Comparison of ENCODE assay signal across 7 cellular contexts in genomic region chr1:84507887-84508286, GRCh38. TPM values are rescaled to one million over a fixed set of nuclear protein-coding genes. Genes with fewer than 3 reads are reported as not detected.
DNase-seq lines count a peak whose midpoint lies in the region; ATAC-seq, FAIRE-seq and TF ChIP-seq lines count a peak whose summit lies in the region.
"Not testable (repeated sequence)": the region's sequence is repeated elsewhere in the genome, so short reads cannot be mapped to it uniquely, and the experiment has no call there.

No MANE protein-coding gene starts in this region.

- H3K36me3 Mint-ChIP-seq in GM23338 (ENCODE audit: low read depth), result not testable (repeated sequence)
- peaks cover 53% of the 10 kb centered on the region for H3K36me3 Mint-ChIP-seq in activated CD4-positive, alpha-beta memory T cell treated with anti-CD3 and anti-CD28 coated beads, Interleukin-2, amount 10 ng/mL, durations not matched to agents 7 days and 5 days (ENCODE audit: low read depth)

- H3K79me2 ChIP-seq in GM23338 (replicated peaks; ENCODE audit: insufficient read depth) (peaks cover 26% of the 10 kb centered on the region), Loucy (ENCODE audit: insufficient read depth, low read length) (peaks cover 34% of the 10 kb centered on the region), PC-3 (ENCODE audit: low read length) (peaks cover 38% of the 10 kb centered on the region), K562 (ENCODE audit: control insufficient read depth, insufficient read depth, low read length) (peaks cover 52% of the 10 kb centered on the region), HepG2 (ENCODE audit: insufficient read depth, low read length) (peaks cover 31% of the 10 kb centered on the region)

- in situ Hi-C loops in K562 (cut with MboI), result not testable (repeated sequence)
- in situ Hi-C loops in HepG2 (cut with HindIII; ENCODE audit: extremely low pct_ligation_motif_present, low pct_unique_long_range_greater_than_20kb), result loop anchor here (5.0 kb wide), 1 partner anchor 64 kb away; the partner anchor contains the start of gene CTBS

- 31% methylated on average over 14 of the region's 14 CpGs for WGBS in K562 (ENCODE audit: insufficient coverage, low coverage, missing lambda C conversion rate)
- WGBS in HepG2 (ENCODE audit: low lambda C conversion rate), result 90% methylated on average over 14 of the region's 14 CpGs

- peaks cover 21% of the 10 kb centered on the region for H3K4me1 Mint-ChIP-seq in GM23338
- H3K4me1 Mint-ChIP-seq in activated CD4-positive, alpha-beta memory T cell treated with anti-CD3 and anti-CD28 coated beads, Interleukin-2, amount 10 ng/mL, durations not matched to agents 7 days and 5 days, result peaks cover 29% of the 10 kb centered on the region

- H3F3A ChIP-seq in GM23338 (replicated peaks; ENCODE audit: low read depth); Loucy (ENCODE audit: low read depth); PC-3 (ENCODE audit: low read length, unreplicated experiment): not testable (repeated sequence)

- H3K9me1 ChIP-seq in K562 (ENCODE audit: control insufficient read depth, insufficient read depth, low read length), result not testable (repeated sequence)

- TF ChIP-seq CTCF in GM23338 (conservative IDR thresholded peaks at IDR 0.05; ENCODE audit: low read depth in 2 of 2); Loucy (conservative IDR thresholded peaks at IDR 0.05; ENCODE audit: low read length); PC-3 (conservative IDR thresholded peaks at IDR 0.05; ENCODE audit: low read depth, low read length); K562 (IDR thresholded peaks at IDR 0.05 in 2 of 3, conservative IDR thresholded peaks at IDR 0.05 in 1 of 3; ENCODE audit: insufficient read depth in 2 of 3, low read depth in 1 of 3, low read length in 3 of 3); HepG2 (CRISPR knock-in tag; IDR thresholded peaks at IDR 0.05): not testable (repeated sequence)

- TF ChIP-seq POLR2A in K562 (conservative IDR thresholded peaks at IDR 0.05); HepG2 (IDR thresholded peaks at IDR 0.05; ENCODE audit: insufficient read depth in 1 of 2, low read depth in 2 of 2, low read length in 2 of 2): not testable (repeated sequence)

- BruUV-seq in PC-3 (replicated peaks; lab: Mats Ljungman, UMichigan); K562 (replicated peaks; lab: Mats Ljungman, UMichigan); HepG2 (replicated peaks; lab: Mats Ljungman, UMichigan): not testable (repeated sequence)

- CTCF ChIA-PET in PC-3 (lab: Charles Lee); activated CD4-positive, alpha-beta memory T cell treated with anti-CD3 and anti-CD28 coated beads, Interleukin-2, amount 10 ng/mL, durations not matched to agents 7 days and 5 days (lab: Charles Lee); K562 (lab: Yijun Ruan, JAX; ENCODE audit: low intra/inter-chr PET ratio); HepG2 (lab: Yijun Ruan, JAX; ENCODE audit: low intra/inter-chr PET ratio, low total read pairs): not testable (repeated sequence)

- peak overlapping the region; percentile 90; the same call in 1 of the 2 replicates for H3K27ac ChIP-seq in BLaER1
- not testable (repeated sequence) for H3K27ac ChIP-seq in GM23338 (ENCODE audit: low read depth); PC-3 (ENCODE audit: low read length); HepG2 (ENCODE audit: extremely low read length, insufficient read depth, low read length)
- peak overlapping the region; percentile 97 for H3K27ac ChIP-seq in K562 (ENCODE audit: extremely low read depth, low read depth, low read length)

- H3K9ac ChIP-seq in BLaER1 (peak overlapping the region; percentile 93; the same call in 1 of the 2 replicates), Loucy (ENCODE audit: low read depth, low read length, poor library complexity, severe bottlenecking) (peak overlapping the region; percentile 94), K562 (ENCODE audit: insufficient read depth in 1 of 2, low read depth in 2 of 2, low read length in 2 of 2) (peak overlapping the region; percentile 74 to 98; a peak in 3 of 4 replicates)
- H3K9ac ChIP-seq in PC-3 (ENCODE audit: low read length); HepG2 (ENCODE audit: insufficient read depth, low read depth, low read length): not testable (repeated sequence)

- not testable (repeated sequence) for H3K36me3 ChIP-seq in BLaER1; GM23338 (ENCODE audit: insufficient read depth); Loucy (ENCODE audit: insufficient read depth, low read length); PC-3 (ENCODE audit: low read depth, low read length); HepG2 (replicated peaks in 1 of 2; ENCODE audit: control insufficient read depth in 1 of 2, insufficient read depth in 2 of 2, low read length in 2 of 2)
- peaks cover 23% of the 10 kb centered on the region for H3K36me3 ChIP-seq in K562 (ENCODE audit: control insufficient read depth, insufficient read depth, low read length)

- H4K20me1 ChIP-seq in BLaER1 (peaks cover 26% of the 10 kb centered on the region), GM23338 (replicated peaks; ENCODE audit: insufficient read depth) (peaks cover 10% of the 10 kb centered on the region; the same call in 1 of the 2 replicates), Loucy (ENCODE audit: insufficient read depth, low read length, poor library complexity, severe bottlenecking) (peaks cover 33% of the 10 kb centered on the region), PC-3 (ENCODE audit: low read length) (peaks cover 25% of the 10 kb centered on the region), K562 (replicated peaks; ENCODE audit: control insufficient read depth, insufficient read depth, low read length) (peaks cover 18% of the 10 kb centered on the region), HepG2 (ENCODE audit: insufficient read depth, low read length) (peaks cover 22% of the 10 kb centered on the region)

- not testable (repeated sequence) for DNase-seq in GM23338 (ENCODE audit: low spot score); PC-3; activated CD4-positive, alpha-beta memory T cell treated with anti-CD3 and anti-CD28 coated beads, Interleukin-2, amount 10 ng/mL, durations not matched to agents 7 days and 5 days; HepG2 (ENCODE audit: low spot score)
- DNase-seq in K562 (ENCODE audit: extremely low read depth in 1 of 4, low spot score in 3 of 4), result peak in 1 of 4 experiments; percentile 29

- H3K9me3 ChIP-seq in BLaER1, result peaks cover 11% of the 10 kb centered on the region; the same call in 1 of the 2 replicates
- H3K9me3 ChIP-seq in Loucy (ENCODE audit: insufficient read depth, low read depth, low read length); PC-3 (ENCODE audit: low read length); K562 (replicated peaks; ENCODE audit: control insufficient read depth, insufficient read depth, low read depth, low read length); HepG2 (ENCODE audit: low read length): not testable (repeated sequence)

- H3K4me3 Mint-ChIP-seq in GM23338, result not testable (repeated sequence)
- H3K4me3 Mint-ChIP-seq in activated CD4-positive, alpha-beta memory T cell treated with anti-CD3 and anti-CD28 coated beads, Interleukin-2, amount 10 ng/mL, durations not matched to agents 7 days and 5 days, result peak overlapping the region; percentile 95

- intact Hi-C loops in PC-3 (cut with micrococcal nuclease) (loop anchor here (2.0 to 10.0 kb wide), 4 partner anchors 66 to 427 kb away; no protein-coding TSS in a partner anchor), K562 (cut with micrococcal nuclease) (loop anchor here (2.0 to 10.0 kb wide), 3 partner anchors 113 to 203 kb away; partner anchors contain the start of gene SAMD13), HepG2 (cut with micrococcal nuclease; ENCODE audit: unreplicated experiment) (loop anchor here (2.0 to 5.0 kb wide), 2 partner anchors 34 to 67 kb away; partner anchors contain the start of gene CTBS)

- H3K27me3 Mint-ChIP-seq in GM23338 (ENCODE audit: insufficient read depth, low read depth, poor library complexity), result peaks cover 12% of the 10 kb centered on the region
- H3K27me3 Mint-ChIP-seq in activated CD4-positive, alpha-beta memory T cell treated with anti-CD3 and anti-CD28 coated beads, Interleukin-2, amount 10 ng/mL, durations not matched to agents 7 days and 5 days, result not testable (repeated sequence)

- not testable (repeated sequence) for H3K9me2 ChIP-seq in GM23338 (ENCODE audit: insufficient read depth); Loucy (replicated peaks; ENCODE audit: low read depth, low read length); PC-3 (replicated peaks; ENCODE audit: low read length)

- not testable (repeated sequence) for H3K27me3 ChIP-seq in BLaER1; Loucy (ENCODE audit: insufficient read depth, low read length, poor library complexity, severe bottlenecking); PC-3 (ENCODE audit: low read length); K562 (ENCODE audit: control insufficient read depth in 2 of 2, insufficient read depth in 2 of 2, low read length in 2 of 2); HepG2 (ENCODE audit: control insufficient read depth in 1 of 2, insufficient read depth in 2 of 2, low read length in 2 of 2)
- H3K27me3 ChIP-seq in GM23338 (ENCODE audit: insufficient read depth), result peaks cover 12% of the 10 kb centered on the region

- POLR2A ChIA-PET in PC-3 (lab: Charles Lee; ENCODE audit: unreplicated experiment), result not testable (repeated sequence)
- POLR2A ChIA-PET in activated CD4-positive, alpha-beta memory T cell treated with anti-CD3 and anti-CD28 coated beads, Interleukin-2, amount 10 ng/mL, durations not matched to agents 7 days and 5 days (lab: Charles Lee), result interaction anchor here (3.1 to 6.3 kb wide), 3 partner anchors 13 to 182 kb away, joined by 24 to 209 read pairs (median 30); partner anchors contain the start of genes CTBS and SSX2IP
- POLR2A ChIA-PET in K562 (lab: Yijun Ruan, JAX), result interaction anchor here (1.0 kb wide), 1 partner anchor 14 kb away, joined by 3 read pairs; no protein-coding TSS in a partner anchor
- POLR2A ChIA-PET in HepG2 (lab: Yijun Ruan, JAX), result interaction anchor here (1.2 to 4.9 kb wide), 4 partner anchors 28 to 66 kb away, joined by 3 to 90 read pairs (median 18); partner anchors contain the start of genes CTBS and RPF1

- H3K27ac Mint-ChIP-seq in GM23338; activated CD4-positive, alpha-beta memory T cell treated with anti-CD3 and anti-CD28 coated beads, Interleukin-2, amount 10 ng/mL, durations not matched to agents 7 days and 5 days: not testable (repeated sequence)

- H2AFZ ChIP-seq in GM23338; Loucy (ENCODE audit: low read length); PC-3 (ENCODE audit: low read length); HepG2 (ENCODE audit: low read length): not testable (repeated sequence)
- peak overlapping the region; percentile 91 for H2AFZ ChIP-seq in K562 (ENCODE audit: low read depth, low read length)

- H3K9me3 Mint-ChIP-seq in GM23338, result not testable (repeated sequence)
- H3K9me3 Mint-ChIP-seq in activated CD4-positive, alpha-beta memory T cell treated with anti-CD3 and anti-CD28 coated beads, Interleukin-2, amount 10 ng/mL, durations not matched to agents 7 days and 5 days, result peaks cover 14% of the 10 kb centered on the region

- not testable (repeated sequence) for ATAC-seq in GM23338, PC-3, K562, HepG2

- not testable (repeated sequence) for TF ChIP-seq RAD21 in K562 (CRISPR knock-in tag; conservative IDR thresholded peaks at IDR 0.05 in 1 of 2, IDR thresholded peaks at IDR 0.05 in 1 of 2); HepG2 (CRISPR knock-in tag; IDR thresholded peaks at IDR 0.05)

- H3K4me3 ChIP-seq in BLaER1 (0 out of 2 replicates have a peak overlapping the region, but pooled peaks have one; percentile 89), GM23338 (peak overlapping the region; percentile 96; the same call in 1 of the 2 replicates), Loucy (ENCODE audit: low read length, poor library complexity, severe bottlenecking) (peak overlapping the region; percentile 96), K562 (peak overlapping the region; percentile 69), HepG2 (replicated peaks in 1 of 3; ENCODE audit: insufficient read depth in 1 of 3, low read depth in 2 of 3, low read length in 3 of 3) (peak overlapping the region; percentile 92 to 97 (median 97); a peak in 4 of 6 replicates)
- H3K4me3 ChIP-seq in PC-3 (ENCODE audit: low read length), result not testable (repeated sequence)

- H3K4me2 ChIP-seq in BLaER1 (peak overlapping the region; percentile 74), Loucy (ENCODE audit: low read depth, low read length, poor library complexity, severe bottlenecking) (peak overlapping the region; percentile 81), PC-3 (ENCODE audit: low read length) (peak overlapping the region; percentile 89), K562 (ENCODE audit: insufficient read depth, low read length) (peak overlapping the region; percentile 73), HepG2 (ENCODE audit: low read depth, low read length) (peak overlapping the region; percentile 70)
- not testable (repeated sequence) for H3K4me2 ChIP-seq in GM23338

- H3K4me1 ChIP-seq in BLaER1 (peaks cover 31% of the 10 kb centered on the region), GM23338 (ENCODE audit: insufficient read depth) (peaks cover 28% of the 10 kb centered on the region), Loucy (ENCODE audit: insufficient read depth, low read length, poor library complexity, severe bottlenecking) (peaks cover 23% of the 10 kb centered on the region), PC-3 (ENCODE audit: insufficient read depth, low read length) (peaks cover 23% of the 10 kb centered on the region), K562 (replicated peaks in 1 of 2; ENCODE audit: control insufficient read depth in 2 of 2, insufficient read depth in 2 of 2, low read length in 2 of 2) (peaks cover 4 to 10% of the 10 kb centered on the region in 2 experiments; a peak in 4 of 5 replicates), HepG2 (ENCODE audit: insufficient read depth, low read length) (peaks cover 37% of the 10 kb centered on the region)

- TF ChIP-seq EP300 in K562 (IDR thresholded peaks at IDR 0.05; ENCODE audit: low read length); HepG2 (IDR thresholded peaks at IDR 0.05; ENCODE audit: low read depth in 2 of 2, low read length in 2 of 2); HepG2 (CRISPR knock-in tag; IDR thresholded peaks at IDR 0.05; ENCODE audit: borderline replicate concordance): not testable (repeated sequence)

- FAIRE-seq in K562 (lab: Jason Lieb, UNC); HepG2 (lab: Jason Lieb, UNC): not testable (repeated sequence)

RNA-seq across cellular contexts. Expression of gene GNG5, which starts 1.5 kb away (rescaled TPM):
- 71.5 and 95.9 TPM in 2 replicates for total RNA-seq in GM23338 (2014; rRNA removed; shearing (Covaris generic))
- 674 and 728 TPM in 2 replicates for polyA plus RNA-seq in GM23338 (2016; fragmentation: Nextera tagmentation; extraction: Ambion mirVana)
- total RNA-seq in PC-3 (2014; rRNA removed), result 39.9 and 49.9 TPM in 2 replicates
- total RNA-seq in activated CD4-positive, alpha-beta memory T cell treated with anti-CD3 and anti-CD28 coated beads, Interleukin-2, amount 10 ng/mL, durations not matched to agents 7 days and 5 days, result 100 to 1,000 TPM; 122 to 127 TPM
- total RNA-seq in K562 (2011; cell fraction: chromatin; rRNA removed; ENCODE audit: low replicate concordance), result 3.8 and 8.6 TPM in 2 replicates
- total RNA-seq in K562 (2011; cell fraction: nucleolus; rRNA removed), result 9.6 and 10.0 TPM in 2 replicates
- total RNA-seq in K562 (2011; cell fraction: nucleoplasm; rRNA removed), result 15.7 and 18.9 TPM in 2 replicates
- 61.9 and 71.1 TPM in 2 replicates for total RNA-seq in K562 (2014; rRNA removed)
- total RNA-seq in K562 (2014; rRNA removed; fragmentation: Illumina TruSeq; extraction: Trizol), result 114 and 116 TPM in 2 replicates
- total RNA-seq in K562 (2015; rRNA removed; fragmentation: Illumina TruSeq; extraction: Trizol), result 150 and 155 TPM in 2 replicates
- 169 and 179 TPM in 2 replicates for total RNA-seq in K562 (2021)
- 87.2 and 113 TPM in 2 replicates for polyA plus RNA-seq in K562 (2011; rRNA removed)
- 92.3 and 135 TPM in 2 replicates for polyA plus RNA-seq in K562 (2011; cell fraction: cytosol; rRNA removed)
- polyA plus RNA-seq in K562 (2011; cell fraction: nucleus; rRNA removed), result 80.5 and 81.5 TPM in 2 replicates
- 266 and 318 TPM in 2 replicates for polyA plus RNA-seq in K562 (2012)
- polyA plus RNA-seq in K562 (2014; fragmentation: Illumina TruSeq; extraction: Trizol), result 243 and 281 TPM in 2 replicates
- polyA plus RNA-seq in K562 (2014; fragmentation: Nextera tagmentation; extraction: Ambion mirVana), result 100 to 1,000 TPM; 242 to 243 TPM
- polyA plus RNA-seq in K562 (2014; rRNA removed), result 138 and 179 TPM in 2 replicates
- polyA minus RNA-seq in K562 (2011; rRNA and poly(A)+ RNA removed), result 35.9 and 39.3 TPM in 2 replicates
- polyA minus RNA-seq in K562 (2011; cell fraction: cytosol; rRNA and poly(A)+ RNA removed), result 62.1 and 63.1 TPM in 2 replicates
- polyA minus RNA-seq in K562 (2011; cell fraction: nucleus; rRNA and poly(A)+ RNA removed), result 10.8 and 21.3 TPM in 2 replicates
- total RNA-seq in HepG2 (2016; rRNA removed; fragmentation: Illumina TruSeq; extraction: Trizol), result 137 and 176 TPM in 2 replicates
- total RNA-seq in HepG2 (2016; cell fraction: cytosol; rRNA removed; fragmentation: Illumina TruSeq; extraction: Trizol; ENCODE audit: low read depth), result 111 and 162 TPM in 2 replicates
- total RNA-seq in HepG2 (2016; cell fraction: insoluble cytoplasmic fraction; rRNA removed; fragmentation: Illumina TruSeq; extraction: Trizol), result 135 and 157 TPM in 2 replicates
- 165 and 190 TPM in 2 replicates for total RNA-seq in HepG2 (2016; cell fraction: membrane; rRNA removed; fragmentation: Illumina TruSeq; extraction: Trizol)
- 98.7 and 103 TPM in 2 replicates for total RNA-seq in HepG2 (2016; cell fraction: nucleus; rRNA removed; fragmentation: Illumina TruSeq; extraction: Trizol)
- 84.5 and 103 TPM in 2 replicates for polyA plus RNA-seq in HepG2 (2011; rRNA removed)
- 72.2 and 82.3 TPM in 2 replicates for polyA plus RNA-seq in HepG2 (2011; cell fraction: cytosol; rRNA removed)
- polyA plus RNA-seq in HepG2 (2011; cell fraction: nucleus; rRNA removed), result 31.6 and 37.4 TPM in 2 replicates
- polyA plus RNA-seq in HepG2 (2012), result 267 and 273 TPM in 2 replicates
- 391 and 599 TPM in 2 replicates for polyA plus RNA-seq in HepG2 (2016; cell fraction: cytosol; fragmentation: Illumina TruSeq; extraction: Trizol; ENCODE audit: low read depth)
- polyA plus RNA-seq in HepG2 (2016; cell fraction: insoluble cytoplasmic fraction; fragmentation: Illumina TruSeq; extraction: Trizol; ENCODE audit: low read depth), result 441 and 499 TPM in 2 replicates
- polyA plus RNA-seq in HepG2 (2016; cell fraction: membrane; fragmentation: Illumina TruSeq; extraction: Trizol; ENCODE audit: low read depth), result 465 and 566 TPM in 2 replicates
- polyA plus RNA-seq in HepG2 (2016; cell fraction: nucleus; fragmentation: Illumina TruSeq; extraction: Trizol; ENCODE audit: insufficient read depth, low read depth), result 331 and 334 TPM in 2 replicates
- 19.2 and 23.2 TPM in 2 replicates for polyA minus RNA-seq in HepG2 (2011; rRNA and poly(A)+ RNA removed; ENCODE audit: low replicate concordance)
- polyA minus RNA-seq in HepG2 (2011; cell fraction: cytosol; rRNA and poly(A)+ RNA removed), result 44.8 and 47.3 TPM in 2 replicates
- 31.7 and 40.7 TPM in 2 replicates for polyA minus RNA-seq in HepG2 (2011; cell fraction: nucleus; rRNA and poly(A)+ RNA removed)

RNA-seq across cellular contexts. Expression of gene SPATA1, which starts 1.7 kb away (rescaled TPM):
- not detected in 2 replicates for total RNA-seq in GM23338 (2014; rRNA removed; shearing (Covaris generic))
- polyA plus RNA-seq in GM23338 (2016; fragmentation: Nextera tagmentation; extraction: Ambion mirVana), result 2.8 and 3.3 TPM in 2 replicates
- 2.9 TPM in 1 of 2 replicates, not detected in the other for total RNA-seq in PC-3 (2014; rRNA removed)
- total RNA-seq in activated CD4-positive, alpha-beta memory T cell treated with anti-CD3 and anti-CD28 coated beads, Interleukin-2, amount 10 ng/mL, durations not matched to agents 7 days and 5 days, result 1 to 10 TPM; 4.0 to 4.7 TPM
- total RNA-seq in K562 (2011; cell fraction: chromatin; rRNA removed; ENCODE audit: low replicate concordance), result 5.5 and 7.1 TPM in 2 replicates
- total RNA-seq in K562 (2011; cell fraction: nucleolus; rRNA removed), result 5.7 and 6.8 TPM in 2 replicates
- 11.4 and 15.3 TPM in 2 replicates for total RNA-seq in K562 (2011; cell fraction: nucleoplasm; rRNA removed)
- 0.86 TPM in 1 of 2 replicates, not detected in the other for total RNA-seq in K562 (2014; rRNA removed)
- total RNA-seq in K562 (2014; rRNA removed; fragmentation: Illumina TruSeq; extraction: Trizol), result 1.5 and 1.7 TPM in 2 replicates
- total RNA-seq in K562 (2015; rRNA removed; fragmentation: Illumina TruSeq; extraction: Trizol), result 1.6 and 1.8 TPM in 2 replicates
- 2.2 and 2.3 TPM in 2 replicates for total RNA-seq in K562 (2021)
- polyA plus RNA-seq in K562 (2011; rRNA removed), result 1.4 and 2.9 TPM in 2 replicates
- polyA plus RNA-seq in K562 (2011; cell fraction: cytosol; rRNA removed), result 0.49 and 0.87 TPM in 2 replicates
- polyA plus RNA-seq in K562 (2011; cell fraction: nucleus; rRNA removed), result 2.5 and 3.7 TPM in 2 replicates
- polyA plus RNA-seq in K562 (2012), result 2.7 and 5.1 TPM in 2 replicates
- 0.79 TPM in 1 of 2 replicates, not detected in the other for polyA plus RNA-seq in K562 (2014; fragmentation: Illumina TruSeq; extraction: Trizol)
- 1 to 10 TPM; 1.1 TPM for polyA plus RNA-seq in K562 (2014; fragmentation: Nextera tagmentation; extraction: Ambion mirVana)
- 0.40 and 1.8 TPM in 2 replicates for polyA plus RNA-seq in K562 (2014; rRNA removed)
- 1.2 and 3.6 TPM in 2 replicates for polyA minus RNA-seq in K562 (2011; rRNA and poly(A)+ RNA removed)
- not detected in 2 replicates for polyA minus RNA-seq in K562 (2011; cell fraction: cytosol; rRNA and poly(A)+ RNA removed)
- polyA minus RNA-seq in K562 (2011; cell fraction: nucleus; rRNA and poly(A)+ RNA removed), result 5.3 and 6.2 TPM in 2 replicates
- 1.1 and 1.4 TPM in 2 replicates for total RNA-seq in HepG2 (2016; rRNA removed; fragmentation: Illumina TruSeq; extraction: Trizol)
- total RNA-seq in HepG2 (2016; cell fraction: cytosol; rRNA removed; fragmentation: Illumina TruSeq; extraction: Trizol; ENCODE audit: low read depth), result 1.5 and 2.6 TPM in 2 replicates
- 1.5 and 1.7 TPM in 2 replicates for total RNA-seq in HepG2 (2016; cell fraction: insoluble cytoplasmic fraction; rRNA removed; fragmentation: Illumina TruSeq; extraction: Trizol)
- total RNA-seq in HepG2 (2016; cell fraction: membrane; rRNA removed; fragmentation: Illumina TruSeq; extraction: Trizol), result 1.4 and 1.8 TPM in 2 replicates
- 4.6 and 6.0 TPM in 2 replicates for total RNA-seq in HepG2 (2016; cell fraction: nucleus; rRNA removed; fragmentation: Illumina TruSeq; extraction: Trizol)
- 0.70 and 0.93 TPM in 2 replicates for polyA plus RNA-seq in HepG2 (2011; rRNA removed)
- 0.40 TPM in 2 replicates for polyA plus RNA-seq in HepG2 (2011; cell fraction: cytosol; rRNA removed)
- polyA plus RNA-seq in HepG2 (2011; cell fraction: nucleus; rRNA removed), result 0.56 and 1.9 TPM in 2 replicates
- polyA plus RNA-seq in HepG2 (2012), result 0.61 and 0.76 TPM in 2 replicates
- 0.62 and 0.69 TPM in 2 replicates for polyA plus RNA-seq in HepG2 (2016; cell fraction: cytosol; fragmentation: Illumina TruSeq; extraction: Trizol; ENCODE audit: low read depth)
- polyA plus RNA-seq in HepG2 (2016; cell fraction: insoluble cytoplasmic fraction; fragmentation: Illumina TruSeq; extraction: Trizol; ENCODE audit: low read depth), result 1.3 TPM in 2 replicates
- 0.56 and 0.57 TPM in 2 replicates for polyA plus RNA-seq in HepG2 (2016; cell fraction: membrane; fragmentation: Illumina TruSeq; extraction: Trizol; ENCODE audit: low read depth)
- polyA plus RNA-seq in HepG2 (2016; cell fraction: nucleus; fragmentation: Illumina TruSeq; extraction: Trizol; ENCODE audit: insufficient read depth, low read depth), result 3.9 and 5.5 TPM in 2 replicates
- polyA minus RNA-seq in HepG2 (2011; rRNA and poly(A)+ RNA removed; ENCODE audit: low replicate concordance), result 0.52 TPM in 1 of 2 replicates, not detected in the other
- polyA minus RNA-seq in HepG2 (2011; cell fraction: cytosol; rRNA and poly(A)+ RNA removed), result not detected in 2 replicates
- polyA minus RNA-seq in HepG2 (2011; cell fraction: nucleus; rRNA and poly(A)+ RNA removed), result 6.2 and 8.1 TPM in 2 replicates

RNA-seq across cellular contexts. Expression of gene RPF1, which starts 28.8 kb away (rescaled TPM):
- 56.4 and 62.6 TPM in 2 replicates for total RNA-seq in GM23338 (2014; rRNA removed; shearing (Covaris generic))
- polyA plus RNA-seq in GM23338 (2016; fragmentation: Nextera tagmentation; extraction: Ambion mirVana), result 57.1 and 58.9 TPM in 2 replicates
- total RNA-seq in PC-3 (2014; rRNA removed), result 83.0 and 85.8 TPM in 2 replicates
- 10 to 100 TPM; 37.8 to 39.7 TPM for total RNA-seq in activated CD4-positive, alpha-beta memory T cell treated with anti-CD3 and anti-CD28 coated beads, Interleukin-2, amount 10 ng/mL, durations not matched to agents 7 days and 5 days
- total RNA-seq in K562 (2011; cell fraction: chromatin; rRNA removed; ENCODE audit: low replicate concordance), result 12.0 and 17.8 TPM in 2 replicates
- total RNA-seq in K562 (2011; cell fraction: nucleolus; rRNA removed), result 9.7 and 10.0 TPM in 2 replicates
- total RNA-seq in K562 (2011; cell fraction: nucleoplasm; rRNA removed), result 12.6 and 12.7 TPM in 2 replicates
- 101 and 113 TPM in 2 replicates for total RNA-seq in K562 (2014; rRNA removed)
- 90.2 and 101 TPM in 2 replicates for total RNA-seq in K562 (2014; rRNA removed; fragmentation: Illumina TruSeq; extraction: Trizol)
- total RNA-seq in K562 (2015; rRNA removed; fragmentation: Illumina TruSeq; extraction: Trizol), result 91.9 and 99.8 TPM in 2 replicates
- 52.4 and 54.8 TPM in 2 replicates for total RNA-seq in K562 (2021)
- polyA plus RNA-seq in K562 (2011; rRNA removed), result 64.8 and 88.8 TPM in 2 replicates
- 16.7 and 30.1 TPM in 2 replicates for polyA plus RNA-seq in K562 (2011; cell fraction: cytosol; rRNA removed)
- polyA plus RNA-seq in K562 (2011; cell fraction: nucleus; rRNA removed), result 10.0 and 18.1 TPM in 2 replicates
- 57.5 and 64.2 TPM in 2 replicates for polyA plus RNA-seq in K562 (2012)
- 123 and 156 TPM in 2 replicates for polyA plus RNA-seq in K562 (2014; fragmentation: Illumina TruSeq; extraction: Trizol)
- polyA plus RNA-seq in K562 (2014; fragmentation: Nextera tagmentation; extraction: Ambion mirVana), result 10 to 100 TPM; 68.0 to 84.7 TPM
- polyA plus RNA-seq in K562 (2014; rRNA removed), result 126 TPM in 2 replicates
- 27.9 and 28.8 TPM in 2 replicates for polyA minus RNA-seq in K562 (2011; rRNA and poly(A)+ RNA removed)
- 7.4 and 14.7 TPM in 2 replicates for polyA minus RNA-seq in K562 (2011; cell fraction: cytosol; rRNA and poly(A)+ RNA removed)
- 7.5 and 17.2 TPM in 2 replicates for polyA minus RNA-seq in K562 (2011; cell fraction: nucleus; rRNA and poly(A)+ RNA removed)
- total RNA-seq in HepG2 (2016; rRNA removed; fragmentation: Illumina TruSeq; extraction: Trizol), result 39.0 and 58.4 TPM in 2 replicates
- total RNA-seq in HepG2 (2016; cell fraction: cytosol; rRNA removed; fragmentation: Illumina TruSeq; extraction: Trizol; ENCODE audit: low read depth), result 11.4 and 13.2 TPM in 2 replicates
- total RNA-seq in HepG2 (2016; cell fraction: insoluble cytoplasmic fraction; rRNA removed; fragmentation: Illumina TruSeq; extraction: Trizol), result 41.0 and 60.2 TPM in 2 replicates
- total RNA-seq in HepG2 (2016; cell fraction: membrane; rRNA removed; fragmentation: Illumina TruSeq; extraction: Trizol), result 14.7 and 18.8 TPM in 2 replicates
- total RNA-seq in HepG2 (2016; cell fraction: nucleus; rRNA removed; fragmentation: Illumina TruSeq; extraction: Trizol), result 23.2 and 24.9 TPM in 2 replicates
- polyA plus RNA-seq in HepG2 (2011; rRNA removed), result 18.0 and 23.0 TPM in 2 replicates
- 8.8 and 12.7 TPM in 2 replicates for polyA plus RNA-seq in HepG2 (2011; cell fraction: cytosol; rRNA removed)
- polyA plus RNA-seq in HepG2 (2011; cell fraction: nucleus; rRNA removed), result 5.6 and 6.2 TPM in 2 replicates
- 16.9 and 23.4 TPM in 2 replicates for polyA plus RNA-seq in HepG2 (2012)
- polyA plus RNA-seq in HepG2 (2016; cell fraction: cytosol; fragmentation: Illumina TruSeq; extraction: Trizol; ENCODE audit: low read depth), result 7.7 and 8.5 TPM in 2 replicates
- polyA plus RNA-seq in HepG2 (2016; cell fraction: insoluble cytoplasmic fraction; fragmentation: Illumina TruSeq; extraction: Trizol; ENCODE audit: low read depth), result 63.0 and 69.9 TPM in 2 replicates
- 8.8 and 11.0 TPM in 2 replicates for polyA plus RNA-seq in HepG2 (2016; cell fraction: membrane; fragmentation: Illumina TruSeq; extraction: Trizol; ENCODE audit: low read depth)
- 31.5 and 32.8 TPM in 2 replicates for polyA plus RNA-seq in HepG2 (2016; cell fraction: nucleus; fragmentation: Illumina TruSeq; extraction: Trizol; ENCODE audit: insufficient read depth, low read depth)
- polyA minus RNA-seq in HepG2 (2011; rRNA and poly(A)+ RNA removed; ENCODE audit: low replicate concordance), result 1.8 and 7.1 TPM in 2 replicates
- 6.5 and 7.5 TPM in 2 replicates for polyA minus RNA-seq in HepG2 (2011; cell fraction: cytosol; rRNA and poly(A)+ RNA removed)
- 18.3 and 21.5 TPM in 2 replicates for polyA minus RNA-seq in HepG2 (2011; cell fraction: nucleus; rRNA and poly(A)+ RNA removed)
